In genomic region chr9:102740578-102740977, GRCh38 we compare ENCODE assay signal across 29 cellular contexts.
"Had no signal": no experiment of that assay in that cellular context is flagged by ENCODE, and none has a peak within 500 bp of the region (broad histone marks: within the 10 kb centered on the region; RNA-seq: fewer than 3 reads in every experiment).

No MANE protein-coding gene starts in this region.

- H3K36me3 Mint-ChIP-seq: mesothelial cell of epicardium; naive thymus-derived CD4-positive, alpha-beta T cell; neural progenitor cell had no signal

- FAIRE-seq: kidney had no signal

- H3K27ac ChIP-seq: dorsolateral prefrontal cortex, epithelial cell of prostate, gastrocnemius medialis, hepatocyte, neural progenitor cell, parathyroid adenoma, stomach, thyroid gland, vagina had no signal

- H3K36me3 ChIP-seq: gastrocnemius medialis, neural progenitor cell, stomach, thyroid gland, vagina had no signal

- H3K9ac ChIP-seq: neural progenitor cell, parathyroid adenoma had no signal

- ATAC-seq: esophagus mucosa; gastrocnemius medialis; left lobe of liver; naive thymus-derived CD4-positive, alpha-beta T cell; sciatic nerve had no signal

- H3K27me3 ChIP-seq: dorsolateral prefrontal cortex, gastrocnemius medialis, hepatocyte, neural progenitor cell, stomach, thyroid gland, vagina had no signal

- H2AFZ ChIP-seq: hepatocyte, neural progenitor cell, parathyroid adenoma had no signal

- H3K79me2 ChIP-seq: hepatocyte, parathyroid adenoma had no signal

- H3K4me1 ChIP-seq: gastrocnemius medialis, neural progenitor cell, parathyroid adenoma, stomach, thyroid gland, vagina had no signal

- H3K9me3 ChIP-seq: gastrocnemius medialis, stomach, thyroid gland, vagina had no signal

- H3K4me2 ChIP-seq: hepatocyte, neural progenitor cell, smooth muscle cell had no signal

- H3K9me3 Mint-ChIP-seq: neural progenitor cell had no signal

- H3K27ac Mint-ChIP-seq: endodermal cell; mesothelial cell of epicardium; naive thymus-derived CD4-positive, alpha-beta T cell; nephron; neural progenitor cell; progenitor cell of endocrine pancreas had no signal

- DNase-seq: dorsolateral prefrontal cortex; effector CD8-positive, alpha-beta T cell; endodermal cell; foreskin fibroblast; gastrocnemius medialis; head of caudate nucleus; kidney; mesenchymal stem cell; naive thymus-derived CD4-positive, alpha-beta T cell; stimulated activated CD4-positive, alpha-beta T cell treated with anti-CD3 and anti-CD28 coated beads, Interleukin-12 subunit alpha, Interleukin-12 subunit beta, amount 100 ng/mL, for 4 hours; stimulated activated CD4-positive, alpha-beta T cell treated with anti-CD3 and anti-CD28 coated beads, Interleukin-1b, Interleukin-23, amount 100 ng/mL, for 48 hours; stimulated activated CD4-positive, alpha-beta T cell treated with anti-CD3 and anti-CD28 coated beads, Interleukin-4, amount 100 ng/mL, for 1 hour; stimulated activated CD8-positive, alpha-beta memory T cell treated with anti-CD3 and anti-CD28 coated beads, Interleukin-4, amount 100 ng/mL, for 48 hours; stimulated activated naive CD4-positive, alpha-beta T cell treated with Interleukin-2 at 50 U/mL for 16 hours; stomach; thyroid gland; trophoblast cell had no signal

- H3K4me3 ChIP-seq: dorsolateral prefrontal cortex, gastrocnemius medialis, hepatocyte, neural progenitor cell, smooth muscle cell, stomach, thyroid gland, vagina had no signal
